In genomic region chr12:571795-572531, GRCh38 we compare ENCODE assay signal across 8 cellular contexts.
DNase-seq lines count a peak whose midpoint lies in the region; ATAC-seq and TF ChIP-seq lines count a peak whose summit lies in the region.

No MANE protein-coding gene starts in this region.

- H3K4me1 ChIP-seq in colonic mucosa (peaks cover 5% of the 10 kb centered on the region), mucosa of rectum (ENCODE audit: control insufficient read depth in 2 of 2, insufficient read depth in 2 of 2, low read length in 2 of 2) (peaks cover 39 to 43% of the 10 kb centered on the region in 2 donors), aorta (ENCODE audit: control insufficient read depth in 1 of 2, insufficient read depth in 2 of 2, low read length in 2 of 2) (no peaks in the 10 kb centered on the region)

- WGBS in aorta, 2 donors, result 52 to 54% methylated on average over 19 of the region's 19 CpGs

- H3K27ac Mint-ChIP-seq in stimulated activated naive CD8-positive, alpha-beta T cell treated with anti-CD3 and anti-CD28 coated beads, Interleukin-15, Interleukin-2, amounts not matched to agents 100 ng/mL and 50 ng/mL, for 24 hours, result peak overlapping the region; percentile 53
- no peak overlapping the region for H3K27ac Mint-ChIP-seq in T-helper 2 cell treated with Interferon-gamma antibody and Interleukin-4, amounts not matched to agents 5 μg/mL and 100 μg/mL, for 36 hours

- H3K4me3 ChIP-seq in colonic mucosa (no peak overlapping the region), mucosa of rectum (ENCODE audit: low read length in 2 of 2) (no peak overlapping the region), aorta (ENCODE audit: low read length in 2 of 2) (no peak overlapping the region)

- peak overlapping the region; percentile 95 for H3K27ac ChIP-seq in colonic mucosa
- H3K27ac ChIP-seq in mucosa of rectum (ENCODE audit: low read depth in 2 of 2, low read length in 2 of 2), result peak overlapping the region; percentile 93 to 95
- H3K27ac ChIP-seq in aorta (ENCODE audit: low read depth in 1 of 2, low read length in 2 of 2), result peak overlapping the region; percentile 47 to 81

- H3K4me1 Mint-ChIP-seq in stimulated activated naive CD8-positive, alpha-beta T cell treated with anti-CD3 and anti-CD28 coated beads, Interleukin-15, Interleukin-2, amounts not matched to agents 100 ng/mL and 50 ng/mL, for 24 hours (ENCODE audit: low read depth), result peaks cover 49% of the 10 kb centered on the region
- peaks cover 34% of the 10 kb centered on the region for H3K4me1 Mint-ChIP-seq in T-helper 2 cell treated with Interferon-gamma antibody and Interleukin-4, amounts not matched to agents 5 μg/mL and 100 μg/mL, for 36 hours (ENCODE audit: low read depth)

- no peak for ATAC-seq in stimulated activated naive CD8-positive, alpha-beta T cell treated with anti-CD3 and anti-CD28 coated beads, Interleukin-15, Interleukin-2, amounts not matched to agents 100 U/mL and 50 U/mL, for 24 hours
- no peak for ATAC-seq in aorta (ENCODE audit: low FRiP score)

- H3K27me3 ChIP-seq in colonic mucosa (no peaks in the 10 kb centered on the region), mucosa of rectum (ENCODE audit: control insufficient read depth in 2 of 2, insufficient read depth in 2 of 2, low read length in 2 of 2) (no peaks in the 10 kb centered on the region), aorta (ENCODE audit: control insufficient read depth in 1 of 2, insufficient read depth in 2 of 2, low read length in 1 of 2) (no peaks in the 10 kb centered on the region)

- no peak for TF ChIP-seq CTCF in colonic mucosa (IDR thresholded peaks at IDR 0.05)

- H3K9me3 ChIP-seq in colonic mucosa, result no peaks in the 10 kb centered on the region
- H3K9me3 ChIP-seq in mucosa of rectum (ENCODE audit: control insufficient read depth in 2 of 2, low read length in 2 of 2), result no peaks in the 10 kb centered on the region
- H3K9me3 ChIP-seq in aorta (ENCODE audit: control insufficient read depth, low read length), result no peaks in the 10 kb centered on the region

- H3K9ac ChIP-seq in colonic mucosa (ENCODE audit: low read depth in 2 of 2, low read length in 2 of 2) (peak overlapping the region in 1 of 2 donors; percentile 96), mucosa of rectum (ENCODE audit: low read depth in 1 of 2, low read length in 2 of 2) (no peak overlapping the region)

- no peak overlapping the region for H3K4me3 Mint-ChIP-seq in stimulated activated naive CD8-positive, alpha-beta T cell treated with anti-CD3 and anti-CD28 coated beads, Interleukin-15, Interleukin-2, amounts not matched to agents 100 ng/mL and 50 ng/mL, for 24 hours
- no peak overlapping the region for H3K4me3 Mint-ChIP-seq in T-helper 2 cell treated with Interferon-gamma antibody and Interleukin-4, amounts not matched to agents 5 μg/mL and 100 μg/mL, for 36 hours

- no peaks in the 10 kb centered on the region for H3K36me3 ChIP-seq in colonic mucosa
- H3K36me3 ChIP-seq in mucosa of rectum (ENCODE audit: control insufficient read depth in 2 of 2, insufficient read depth in 2 of 2, low read length in 2 of 2), result no peaks in the 10 kb centered on the region
- no peaks in the 10 kb centered on the region for H3K36me3 ChIP-seq in aorta (ENCODE audit: control insufficient read depth in 1 of 2, insufficient read depth in 2 of 2, low read length in 1 of 2)

- H3K36me3 Mint-ChIP-seq in stimulated activated naive CD8-positive, alpha-beta T cell treated with anti-CD3 and anti-CD28 coated beads, Interleukin-15, Interleukin-2, amounts not matched to agents 100 ng/mL and 50 ng/mL, for 24 hours (ENCODE audit: low read depth), result no peaks in the 10 kb centered on the region
- H3K36me3 Mint-ChIP-seq in T-helper 2 cell treated with Interferon-gamma antibody and Interleukin-4, amounts not matched to agents 5 μg/mL and 100 μg/mL, for 36 hours (ENCODE audit: low read depth), result peaks cover 6% of the 10 kb centered on the region

- intact Hi-C loops in colonic mucosa (cut with DNase I), result loop anchor here (2.0 kb wide), 1 partner anchor 179 kb away; no protein-coding TSS in a partner anchor
- intact Hi-C loops in aorta (cut with DNase I), result loop anchor here (2.0 to 10.0 kb wide), 6 partner anchors 181 to 1013 kb away; partner anchors contain the start of gene WNK1 (in 1 of the 2)

- H3K27me3 Mint-ChIP-seq in stimulated activated naive CD8-positive, alpha-beta T cell treated with anti-CD3 and anti-CD28 coated beads, Interleukin-15, Interleukin-2, amounts not matched to agents 100 ng/mL and 50 ng/mL, for 24 hours, result no peaks in the 10 kb centered on the region
- H3K27me3 Mint-ChIP-seq in T-helper 2 cell treated with Interferon-gamma antibody and Interleukin-4, amounts not matched to agents 5 μg/mL and 100 μg/mL, for 36 hours (ENCODE audit: low read depth), result no peaks in the 10 kb centered on the region

- no peaks in the 10 kb centered on the region for H3K9me3 Mint-ChIP-seq in stimulated activated naive CD8-positive, alpha-beta T cell treated with anti-CD3 and anti-CD28 coated beads, Interleukin-15, Interleukin-2, amounts not matched to agents 100 ng/mL and 50 ng/mL, for 24 hours
- H3K9me3 Mint-ChIP-seq in T-helper 2 cell treated with Interferon-gamma antibody and Interleukin-4, amounts not matched to agents 5 μg/mL and 100 μg/mL, for 36 hours, result no peaks in the 10 kb centered on the region

- no peak for DNase-seq in stimulated activated naive CD8-positive, alpha-beta T cell treated with anti-CD3 and anti-CD28 coated beads, Interleukin-15, Interleukin-2, amounts not matched to agents 100 U/mL and 50 U/mL, for 24 hours
- DNase-seq in colonic mucosa, result no peak
- DNase-seq in aorta, result peak; percentile 55 to 79
- DNase-seq in DMS153 treated with DMSO at 0.1 percent for 48 hours (lab: John Stamatoyannopoulos, UW; ENCODE audit: unreplicated experiment), result no peak
- no peak for DNase-seq in NCI-H1694 (lab: John Stamatoyannopoulos, UW)
- no peak for DNase-seq in T-helper 2 cell treated with Interferon-gamma antibody and Interleukin-4, amounts not matched to agents 5 μg/mL and 100 μg/mL, for 36 hours (ENCODE audit: low spot score)

Comparison
In these comparisons a context has a peak if more than half of its experiments do, and no peak if none do; other contexts are left out.
1. DNase-seq: peak in aorta (2 of 2); none in stimulated activated naive CD8-positive, alpha-beta T cell treated with anti-CD3 and anti-CD28 coated beads, Interleukin-15, Interleukin-2, amounts not matched to agents 100 U/mL and 50 U/mL, for 24 hours (single experiment), colonic mucosa (single experiment), DMS153 treated with DMSO at 0.1 percent for 48 hours (single experiment), NCI-H1694 (single experiment) and T-helper 2 cell treated with Interferon-gamma antibody and Interleukin-4, amounts not matched to agents 5 μg/mL and 100 μg/mL, for 36 hours (single experiment).
2. Peak in every context shown above with its lines, with median percentiles within 50 percentile points of each other: H3K27ac ChIP-seq.